In the genomic region with DNA sequence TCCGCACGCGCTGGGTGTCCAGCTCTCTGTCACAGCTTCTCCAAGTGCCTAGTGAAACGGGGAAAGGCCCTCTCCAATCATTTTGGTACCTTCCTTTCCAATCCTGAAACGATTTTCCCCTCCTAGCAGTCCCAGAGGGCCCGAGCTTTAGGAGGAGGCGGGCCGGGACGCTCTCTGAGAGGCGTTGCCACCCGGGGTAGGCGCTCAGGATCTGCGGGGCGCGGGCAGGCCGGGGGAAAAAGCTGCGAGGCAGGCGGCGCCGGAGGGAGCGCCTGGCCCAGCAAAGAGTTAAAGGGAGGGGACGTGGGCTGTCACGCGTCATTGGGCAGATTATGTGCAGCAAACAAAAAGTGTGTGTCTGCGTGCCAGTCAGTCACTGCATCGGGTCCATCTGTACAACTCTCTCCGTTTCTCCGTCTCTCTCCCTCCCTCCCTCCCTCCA, we compare ENCODE assay signal across 8 cellular contexts. TPM values are rescaled to one million over a fixed set of nuclear protein-coding genes. Genes with fewer than 3 reads are reported as not detected.
A peak's percentile ranks its signal among the peaks of the same experiment; 100 is the strongest.
DNase-seq lines count a peak whose midpoint lies in the region; ATAC-seq and TF ChIP-seq lines count a peak whose summit lies in the region.

A gene (plus strand): TSS at position 372 of the 442 bp plus-strand sequence. CDS start 2,578 bp downstream, outside the sequence.

- POLR2A ChIA-PET in activated CD8-positive, alpha-beta T cell treated with anti-CD3 and anti-CD28 coated beads, Interleukin-2, amount 10 ng/mL, durations not matched to agents 7 days and 5 days (lab: Charles Lee): interaction anchor here (1.4 kb wide), 2 partner anchors 12 to 124 kb away, joined by 4 to 7 read pairs; a partner anchor contains a TSS

- peaks cover 36% of the 10 kb centered on the region for H3K4me1 Mint-ChIP-seq in activated CD8-positive, alpha-beta T cell treated with anti-CD3 and anti-CD28 coated beads, Interleukin-2, amount 10 ng/mL, durations not matched to agents 7 days and 5 days (ENCODE audit: low read depth)

- peak within 1 kb of the TSS; percentile 62 to 84 (median 77) for H3K9ac ChIP-seq in BLaER1 treated with 17β-estradiol and CSF1 and Interleukin-3, amounts not matched to agents 10 nM and 100 nM

- peaks cover 17 to 78% (median 67%) of the 10 kb centered on the region in 11 experiments; a peak in 21 of 22 replicates for H3K27me3 ChIP-seq in BLaER1 treated with 17β-estradiol and CSF1 and Interleukin-3, amounts not matched to agents 10 nM and 100 nM
- H3K27me3 ChIP-seq in gastroesophageal sphincter: no peaks in the 10 kb centered on the region

- peak within 1 kb of the TSS; percentile 63 to 77 (median 73) for H3K27ac ChIP-seq in BLaER1 treated with 17β-estradiol and CSF1 and Interleukin-3, amounts not matched to agents 10 nM and 100 nM
- H3K27ac ChIP-seq in gastroesophageal sphincter: peak within 1 kb of the TSS in 1 of 4 donors; percentile 22

- peaks cover 40 to 82% (median 55%) of the 10 kb centered on the region in 10 experiments for H3K4me1 ChIP-seq in BLaER1 treated with 17β-estradiol and CSF1 and Interleukin-3, amounts not matched to agents 10 nM and 100 nM
- H3K4me1 ChIP-seq in gastroesophageal sphincter: peaks cover 0 to 24% (median 0%) of the 10 kb centered on the region in 3 donors

- DNase-seq in LHCN-M2 (ENCODE audit: low read depth): no peak
- no peak for DNase-seq in activated CD8-positive, alpha-beta T cell treated with anti-CD3 and anti-CD28 coated beads, Interleukin-2, amount 10 ng/mL, durations not matched to agents 7 days and 5 days
- DNase-seq in retina: peak; percentile 90
- DNase-seq in activated CD4-positive, CD25-positive, alpha-beta regulatory T cell (lab: John Stamatoyannopoulos, UW): no peak
- no peak for DNase-seq in NCI-H2196 treated with DMSO at 0.1 percent for 48 hours (lab: John Stamatoyannopoulos, UW; ENCODE audit: unreplicated experiment)

- ATAC-seq in activated CD8-positive, alpha-beta T cell treated with anti-CD3 and anti-CD28 coated beads, Interleukin-2, amount 10 ng/mL, durations not matched to agents 7 days and 5 days: peak; percentile 35
- ATAC-seq in gastroesophageal sphincter (no peak), GM19023 (IDR thresholded peaks at IDR 0.05; ENCODE audit: unreplicated experiment) (no peak)

- H3K27me3 Mint-ChIP-seq in activated CD8-positive, alpha-beta T cell treated with anti-CD3 and anti-CD28 coated beads, Interleukin-2, amount 10 ng/mL, durations not matched to agents 7 days and 5 days (ENCODE audit: low read depth): peaks cover 63% of the 10 kb centered on the region

- no peaks in the 10 kb centered on the region for H3K9me3 ChIP-seq in BLaER1 treated with 17β-estradiol and CSF1 and Interleukin-3, amounts not matched to agents 10 nM and 100 nM (replicated peaks in 1 of 11)
- no peaks in the 10 kb centered on the region for H3K9me3 ChIP-seq in gastroesophageal sphincter

- H4K20me1 ChIP-seq in BLaER1 treated with 17β-estradiol and CSF1 and Interleukin-3, amounts not matched to agents 10 nM and 100 nM: peaks cover 0 to 33% (median 6%) of the 10 kb centered on the region in 11 experiments; a peak in 11 of 22 replicates

- H3K4me3 ChIP-seq in BLaER1 treated with 17β-estradiol and CSF1 and Interleukin-3, amounts not matched to agents 10 nM and 100 nM: peak within 1 kb of the TSS; percentile 59 to 71 (median 65)
- peak within 1 kb of the TSS; percentile 15 to 43 for H3K4me3 ChIP-seq in gastroesophageal sphincter

- peaks cover 26% of the 10 kb centered on the region for H3K36me3 Mint-ChIP-seq in activated CD8-positive, alpha-beta T cell treated with anti-CD3 and anti-CD28 coated beads, Interleukin-2, amount 10 ng/mL, durations not matched to agents 7 days and 5 days (ENCODE audit: low read depth)

- CTCF ChIA-PET in activated CD8-positive, alpha-beta T cell treated with anti-CD3 and anti-CD28 coated beads, Interleukin-2, amount 10 ng/mL, durations not matched to agents 7 days and 5 days (lab: Charles Lee): interaction anchor here (1.2 to 6.4 kb wide), 3 partner anchors 13 to 23 kb away, joined by 3 to 59 read pairs (median 3); no protein-coding TSS in a partner anchor

- peak within 1 kb of the TSS; percentile 87 to 99 (median 95) for H3K4me2 ChIP-seq in BLaER1 treated with 17β-estradiol and CSF1 and Interleukin-3, amounts not matched to agents 10 nM and 100 nM

- no peaks in the 10 kb centered on the region for H3K9me3 Mint-ChIP-seq in activated CD8-positive, alpha-beta T cell treated with anti-CD3 and anti-CD28 coated beads, Interleukin-2, amount 10 ng/mL, durations not matched to agents 7 days and 5 days (ENCODE audit: insufficient read depth)

- H3K27ac Mint-ChIP-seq in activated CD8-positive, alpha-beta T cell treated with anti-CD3 and anti-CD28 coated beads, Interleukin-2, amount 10 ng/mL, durations not matched to agents 7 days and 5 days: no peak within 1 kb of the TSS

- TF ChIP-seq POLR2A in gastroesophageal sphincter (IDR thresholded peaks at IDR 0.05): no peak

- peaks cover 0 to 15% (median 0%) of the 10 kb centered on the region in 11 experiments; a peak in 5 of 22 replicates for H3K36me3 ChIP-seq in BLaER1 treated with 17β-estradiol and CSF1 and Interleukin-3, amounts not matched to agents 10 nM and 100 nM
- peaks cover 0 to 22% of the 10 kb centered on the region in 2 donors for H3K36me3 ChIP-seq in gastroesophageal sphincter

- TF ChIP-seq CTCF in gastroesophageal sphincter (IDR thresholded peaks at IDR 0.05): no peak

- peak within 1 kb of the TSS; percentile 44 for H3K4me3 Mint-ChIP-seq in activated CD8-positive, alpha-beta T cell treated with anti-CD3 and anti-CD28 coated beads, Interleukin-2, amount 10 ng/mL, durations not matched to agents 7 days and 5 days

- 65% methylated on average over 10 of the region's 28 CpGs; no CpG with 5 or more reads in 1 of the 2 donors for WGBS in gastroesophageal sphincter (ENCODE audit: low coverage in 1 of 2), 2 donors

- no peak for TF ChIP-seq EP300 in gastroesophageal sphincter (IDR thresholded peaks at IDR 0.05)

RNA-seq across cellular contexts. Expression of the gene that starts here (rescaled TPM):
- total RNA-seq in LHCN-M2 (2014; rRNA removed) (74.3 and 86.8 TPM in 2 replicates), gastroesophageal sphincter (10 to 100 TPM; 31.2 to 43.6 (median 36.9) TPM)
- 18.3 TPM for polyA plus RNA-seq in LHCN-M2 (2012)
- total RNA-seq in activated CD8-positive, alpha-beta T cell treated with anti-CD3 and anti-CD28 coated beads, Interleukin-2, amount 10 ng/mL, durations not matched to agents 7 days and 5 days: 1 to 10 TPM; 3.7 to 4.2 TPM

Comparison
In these comparisons a context has a peak if more than half of its experiments do, and no peak if none do; other contexts are left out.
1. RNA of the gene that starts here (total RNA-seq): 74.3 to 86.8 TPM in LHCN-M2 and 31.2 to 43.6 TPM in gastroesophageal sphincter; 3.7 to 4.2 TPM in activated CD8-positive, alpha-beta T cell treated with anti-CD3 and anti-CD28 coated beads, Interleukin-2, amount 10 ng/mL, durations not matched to agents 7 days and 5 days; every median in the first group is over 4 times any median in the second.